In genomic region chr1:246020231-246020954, GRCh38 we compare ENCODE assay signal across 18 cellular contexts.
DNase-seq lines count a peak whose midpoint lies in the region; ATAC-seq lines count a peak whose summit lies in the region.
"Had no signal": no experiment of that assay in that cellular context is flagged by ENCODE, and none has a peak within 500 bp of the region (broad histone marks: within the 10 kb centered on the region; RNA-seq: fewer than 3 reads in every experiment).

No MANE protein-coding gene starts in this region.

- ATAC-seq in activated CD4-positive, CD25-positive, alpha-beta regulatory T cell treated with anti-CD3 and anti-CD28 coated beads, Interleukin-2, amount 50 U/mL, for 24 hours = peak; percentile 56 to 75
- ATAC-seq in HG03039 (IDR thresholded peaks at IDR 0.05; ENCODE audit: unreplicated experiment) (peak; percentile 46), HG02759 (IDR thresholded peaks at IDR 0.05; ENCODE audit: unreplicated experiment) (no peak), GM18873 (IDR thresholded peaks at IDR 0.05; ENCODE audit: low FRiP score, unreplicated experiment) (no peak)
- peak; percentile 78 for ATAC-seq in stimulated activated effector memory CD8-positive, alpha-beta T cell treated with anti-CD3 and anti-CD28 coated beads, Interleukin-12 subunit alpha, Interleukin-12 subunit beta, amount 100 ng/mL, for 72 hours
- ATAC-seq: effector memory CD8-positive, alpha-beta T cell; gastrocnemius medialis had no signal

- H3K4me1 Mint-ChIP-seq in stimulated activated effector memory CD8-positive, alpha-beta T cell treated with anti-CD3 and anti-CD28 coated beads, Interleukin-12 subunit alpha, Interleukin-12 subunit beta, amount 100 ng/mL, for 72 hours = no peaks in the 10 kb centered on the region

- H3K27ac Mint-ChIP-seq in stimulated activated effector memory CD8-positive, alpha-beta T cell treated with anti-CD3 and anti-CD28 coated beads, Interleukin-12 subunit alpha, Interleukin-12 subunit beta, amount 100 ng/mL, for 72 hours = peak overlapping the region; percentile 4
- H3K27ac Mint-ChIP-seq: effector memory CD8-positive, alpha-beta T cell had no signal

- no peak for DNase-seq in activated CD4-positive, CD25-positive, alpha-beta regulatory T cell treated with anti-CD3 and anti-CD28 coated beads, Interleukin-2, amount 50 U/mL, for 72 hours
- DNase-seq in OCI-M1 (lab: John Stamatoyannopoulos, UW) = peak; percentile 17
- no peak for DNase-seq in stimulated activated effector memory CD8-positive, alpha-beta T cell treated with anti-CD3 and anti-CD28 coated beads, Interleukin-12 subunit alpha, Interleukin-12 subunit beta, amount 100 ng/mL, for 72 hours (ENCODE audit: low spot score in 2 of 2)
- DNase-seq in HCEC 1CT = no peak
- DNase-seq: activated CD4-positive, alpha-beta T cell treated with anti-CD3 and anti-CD28 coated beads, Interleukin-2, amount 50 U/mL, for 48 hours; activated effector memory CD4-positive, alpha-beta T cell treated with anti-CD3 and anti-CD28 coated beads, Interleukin-2, amount 50 U/mL, for 16 hours; Caco-2; effector memory CD8-positive, alpha-beta T cell; gastrocnemius medialis; GOT3; IMR-90; midbrain; NCI-H1417; ovary had no signal

- no peak overlapping the region for H3K4me3 Mint-ChIP-seq in stimulated activated effector memory CD8-positive, alpha-beta T cell treated with anti-CD3 and anti-CD28 coated beads, Interleukin-12 subunit alpha, Interleukin-12 subunit beta, amount 100 ng/mL, for 72 hours
- H3K4me3 Mint-ChIP-seq: effector memory CD8-positive, alpha-beta T cell had no signal

- no peaks in the 10 kb centered on the region for H3K9me3 Mint-ChIP-seq in stimulated activated effector memory CD8-positive, alpha-beta T cell treated with anti-CD3 and anti-CD28 coated beads, Interleukin-12 subunit alpha, Interleukin-12 subunit beta, amount 100 ng/mL, for 72 hours
- H3K9me3 Mint-ChIP-seq: effector memory CD8-positive, alpha-beta T cell had no signal

- H3K36me3 Mint-ChIP-seq in stimulated activated effector memory CD8-positive, alpha-beta T cell treated with anti-CD3 and anti-CD28 coated beads, Interleukin-12 subunit alpha, Interleukin-12 subunit beta, amount 100 ng/mL, for 72 hours = no peaks in the 10 kb centered on the region

Comparison
In these comparisons a context has a peak if more than half of its experiments do, and no peak if none do; other contexts are left out.
1. ATAC-seq: peak in activated CD4-positive, CD25-positive, alpha-beta regulatory T cell treated with anti-CD3 and anti-CD28 coated beads, Interleukin-2, amount 50 U/mL, for 24 hours (2 of 2), HG03039 (single experiment) and stimulated activated effector memory CD8-positive, alpha-beta T cell treated with anti-CD3 and anti-CD28 coated beads, Interleukin-12 subunit alpha, Interleukin-12 subunit beta, amount 100 ng/mL, for 72 hours (single experiment); none in HG02759 (single experiment) and GM18873 (single experiment).